Comparison of ENCODE assay signal across 14 cellular contexts in genomic region chr4:55303818-55304217, GRCh38. TPM values are rescaled to one million over a fixed set of nuclear protein-coding genes. Genes with fewer than 3 reads are reported as not detected.
DNase-seq lines count a peak whose midpoint lies in the region; ATAC-seq, FAIRE-seq and TF ChIP-seq lines count a peak whose summit lies in the region.
"Had no signal": no experiment of that assay in that cellular context is flagged by ENCODE, and none has a peak within 500 bp of the region (broad histone marks: within the 10 kb centered on the region; RNA-seq: fewer than 3 reads in every experiment).

No MANE protein-coding gene starts in this region.

- no peak overlapping the region for H3K27ac ChIP-seq in small intestine (ENCODE audit: low read depth in 1 of 2, low read length in 1 of 2)
- no peak overlapping the region for H3K27ac ChIP-seq in sigmoid colon
- H3K27ac ChIP-seq: dorsolateral prefrontal cortex had no signal

- intact Hi-C loops in left ventricle myocardium superior (cut with micrococcal nuclease) (no loop called here), sigmoid colon (cut with DNase I) (no loop called here)

- no peaks in the 10 kb centered on the region for H3K27me3 ChIP-seq in small intestine (ENCODE audit: control insufficient read depth in 2 of 2, insufficient read depth in 2 of 2, low read length in 2 of 2)
- H3K27me3 ChIP-seq in sigmoid colon: no peaks in the 10 kb centered on the region
- H3K27me3 ChIP-seq: dorsolateral prefrontal cortex had no signal

- peak; percentile 82 for ATAC-seq in left ventricle myocardium superior
- no peak for ATAC-seq in GM19397 (IDR thresholded peaks at IDR 0.05; ENCODE audit: unreplicated experiment)

- DNase-seq in HS-27A (ENCODE audit: low read depth) (peak; percentile 80), astrocyte of the hippocampus (ENCODE audit: low read depth, low spot score) (peak; percentile 66), left ventricle myocardium superior (no peak), small intestine (peak; percentile 32), GOT3 (lab: John Stamatoyannopoulos, UW) (no peak), sigmoid colon (no peak), ACHN (no peak)
- DNase-seq: activated CD4-positive, alpha-beta T cell treated with anti-CD3 and anti-CD28 coated beads for 48 hours; activated gamma-delta T cell; DMS153; dorsolateral prefrontal cortex; Karpas-422; NCI-H524 had no signal

- H3K9me3 ChIP-seq in small intestine (ENCODE audit: control insufficient read depth, low read depth) (no peaks in the 10 kb centered on the region), sigmoid colon (no peaks in the 10 kb centered on the region)

- no peak for TF ChIP-seq EP300 in sigmoid colon (IDR thresholded peaks at IDR 0.05)

- no peak for FAIRE-seq in small intestine (lab: Jason Lieb, UNC)

- 6 to 33% (median 29%) methylated on average over 3 of the region's 3 CpGs for WGBS in small intestine, 3 donors
- 59 to 70% methylated on average over 3 of the region's 3 CpGs for WGBS in sigmoid colon, 2 donors

- H3K4me1 ChIP-seq in small intestine (ENCODE audit: control insufficient read depth in 2 of 2, insufficient read depth in 1 of 2, low read depth in 1 of 2, low read length in 1 of 2) (no peaks in the 10 kb centered on the region), sigmoid colon (no peaks in the 10 kb centered on the region)

- in situ Hi-C loops in ACHN (cut with HindIII; ENCODE audit: low pct_ligation_motif_present, low pct_unique_long_range_greater_than_20kb, low sequenced_read_pairs): no loop called here

- no peak for TF ChIP-seq POLR2A in sigmoid colon (IDR thresholded peaks at IDR 0.05)

- no peak for TF ChIP-seq CTCF in sigmoid colon (IDR thresholded peaks at IDR 0.05)

- no peaks in the 10 kb centered on the region for H3K36me3 ChIP-seq in small intestine (ENCODE audit: control insufficient read depth in 2 of 2, insufficient read depth in 2 of 2, low read length in 2 of 2)
- no peaks in the 10 kb centered on the region for H3K36me3 ChIP-seq in sigmoid colon

- no peak overlapping the region for H3K4me3 ChIP-seq in small intestine (ENCODE audit: low read depth in 1 of 2, low read length in 2 of 2)
- no peak overlapping the region for H3K4me3 ChIP-seq in sigmoid colon
- H3K4me3 ChIP-seq: dorsolateral prefrontal cortex had no signal

RNA-seq across cellular contexts. Expression of gene SRD5A3, which starts 42.2 kb away (rescaled TPM):
- total RNA-seq in left ventricle myocardium superior: 8.7 TPM
- polyA plus RNA-seq in small intestine: 1 to 10 TPM; 4.6 to 9.8 (median 9.1) TPM
- total RNA-seq in sigmoid colon: 1 to 10 TPM; 2.2 to 5.4 (median 3.3) TPM
- polyA plus RNA-seq in sigmoid colon: 1 to 10 TPM; 4.4 to 9.3 (median 4.8) TPM

Comparison
In these comparisons a context has a peak if more than half of its experiments do, and no peak if none do; other contexts are left out.
1. DNase-seq: peak in HS-27A (single experiment), astrocyte of the hippocampus (single experiment) and small intestine (single experiment); none in left ventricle myocardium superior (single experiment), GOT3 (single experiment), sigmoid colon (single experiment) and ACHN (single experiment).